ENCODE assay signal across 13 cellular contexts in the genomic region with DNA sequence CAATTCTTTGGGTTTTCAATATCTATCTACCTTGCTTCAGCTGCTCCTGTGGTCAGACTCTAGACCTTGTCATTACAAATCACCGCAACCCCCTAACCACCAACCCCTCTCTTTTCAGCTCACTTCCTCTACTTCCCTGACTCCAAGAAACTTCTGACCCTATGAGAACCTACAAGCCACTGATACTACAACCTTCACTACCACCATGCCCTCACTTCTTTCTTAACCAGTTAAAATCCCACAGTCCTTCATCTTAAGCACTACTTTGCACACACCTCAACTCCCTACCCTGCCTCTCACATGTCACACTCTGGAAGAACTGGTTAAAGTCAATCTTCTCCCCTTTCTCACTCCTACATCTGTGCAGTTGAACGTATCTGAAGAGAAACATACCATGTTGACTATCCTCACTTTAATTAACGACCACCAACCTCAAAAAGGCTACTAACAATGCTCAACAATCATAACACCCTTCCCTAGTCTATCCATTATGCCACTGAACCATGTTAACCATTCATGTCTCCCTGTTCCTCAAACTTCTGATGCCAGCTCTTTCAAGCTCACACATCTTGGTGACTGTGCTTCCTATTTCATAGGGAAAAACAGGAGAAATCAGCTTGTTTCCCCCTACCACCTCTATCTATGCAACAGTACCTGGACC. TPM values are rescaled to one million over a fixed set of nuclear protein-coding genes. Genes with fewer than 3 reads are reported as not detected.
DNase-seq lines count a peak whose midpoint lies in the region; ATAC-seq and TF ChIP-seq lines count a peak whose summit lies in the region.
"Had no signal": no experiment of that assay in that cellular context is flagged by ENCODE, and none has a peak within 500 bp of the region (broad histone marks: within the 10 kb centered on the region; RNA-seq: fewer than 3 reads in every experiment).

No MANE protein-coding gene starts in this region.

- TF ChIP-seq CTCF in sigmoid colon (IDR thresholded peaks at IDR 0.05): no peak
- TF ChIP-seq CTCF in CD4-positive, alpha-beta T cell (IDR thresholded peaks at IDR 0.05): no peak

- no peak overlapping the region for H3K27ac ChIP-seq in sigmoid colon
- H3K27ac ChIP-seq in CD4-positive, alpha-beta T cell (ENCODE audit: low read depth, low read length): no peak overlapping the region

- H3K36me3 Mint-ChIP-seq in memory B cell: peaks cover 2% of the 10 kb centered on the region
- peaks cover 24% of the 10 kb centered on the region for H3K36me3 Mint-ChIP-seq in CD4-positive, alpha-beta T cell (ENCODE audit: low read depth)

- H3K9me3 Mint-ChIP-seq in memory B cell: no peaks in the 10 kb centered on the region
- no peaks in the 10 kb centered on the region for H3K9me3 Mint-ChIP-seq in CD4-positive, alpha-beta T cell
- H3K9me3 Mint-ChIP-seq: activated T-cell treated with anti-CD3 and anti-CD28 coated beads, Interleukin-2, amount 50 U/mL, for 72 hours; HFFc6 had no signal

- H3K4me1 Mint-ChIP-seq in memory B cell: peaks cover 17% of the 10 kb centered on the region
- H3K4me1 Mint-ChIP-seq in CD4-positive, alpha-beta T cell (ENCODE audit: low read depth): peaks cover 27% of the 10 kb centered on the region

- WGBS in sigmoid colon, 2 donors: 84 to 88% methylated on average over 3 of the region's 3 CpGs

- no peaks in the 10 kb centered on the region for H3K9me3 ChIP-seq in sigmoid colon
- H3K9me3 ChIP-seq in CD4-positive, alpha-beta T cell (ENCODE audit: control insufficient read depth, low read length): no peaks in the 10 kb centered on the region

- no peak overlapping the region for H3K4me3 ChIP-seq in sigmoid colon

- TF ChIP-seq POLR2A in sigmoid colon (IDR thresholded peaks at IDR 0.05): no peak

- no peak overlapping the region for H3K27ac Mint-ChIP-seq in memory B cell
- no peak overlapping the region for H3K27ac Mint-ChIP-seq in CD4-positive, alpha-beta T cell
- H3K27ac Mint-ChIP-seq: activated T-cell treated with anti-CD3 and anti-CD28 coated beads, Interleukin-2, amount 50 U/mL, for 72 hours; HFFc6 had no signal

- no peak for TF ChIP-seq EP300 in sigmoid colon (IDR thresholded peaks at IDR 0.05)

- peaks cover 0 to 15% (median 0%) of the 10 kb centered on the region in 4 donors for H3K4me1 ChIP-seq in sigmoid colon

- DNase-seq in memory B cell (ENCODE audit: low spot score in 2 of 2) (no peak), amygdala (lab: John Stamatoyannopoulos, UW) (no peak), sigmoid colon (no peak), T-helper 2 cell (no peak)
- DNase-seq in CD4-positive, alpha-beta T cell: no peak
- DNase-seq: activated T-cell treated with anti-CD3 and anti-CD28 coated beads, Interleukin-2, amount 50 U/mL, for 72 hours; cortex of kidney; DMS53; HFFc6; substantia nigra had no signal

- peak; percentile 82 for ATAC-seq in GM18867 (IDR thresholded peaks at IDR 0.05; ENCODE audit: unreplicated experiment)
- peak; percentile 69 for ATAC-seq in GM21576 (IDR thresholded peaks at IDR 0.05; ENCODE audit: unreplicated experiment)
- peak; percentile 82 for ATAC-seq in HG03175 (IDR thresholded peaks at IDR 0.05; ENCODE audit: unreplicated experiment)
- ATAC-seq in memory B cell (ENCODE audit: low read depth): peak; percentile 60
- ATAC-seq in CD4-positive, alpha-beta T cell (ENCODE audit: poor library complexity): no peak
- ATAC-seq: activated T-cell treated with anti-CD3 and anti-CD28 coated beads, Interleukin-2, amount 50 U/mL, for 72 hours had no signal

- H3K36me3 ChIP-seq in sigmoid colon: no peaks in the 10 kb centered on the region

- no peaks in the 10 kb centered on the region for H3K27me3 Mint-ChIP-seq in memory B cell
- H3K27me3 Mint-ChIP-seq in CD4-positive, alpha-beta T cell: no peaks in the 10 kb centered on the region

- intact Hi-C loops in sigmoid colon (cut with DNase I): no loop called here
- intact Hi-C loops in CD4-positive, alpha-beta T cell (cut with DNase I, micrococcal nuclease): no loop called here

- no peak overlapping the region for H3K4me3 Mint-ChIP-seq in memory B cell
- no peak overlapping the region for H3K4me3 Mint-ChIP-seq in CD4-positive, alpha-beta T cell
- H3K4me3 Mint-ChIP-seq: activated T-cell treated with anti-CD3 and anti-CD28 coated beads, Interleukin-2, amount 50 U/mL, for 72 hours; HFFc6 had no signal

- POLR2A ChIA-PET in CD4-positive, alpha-beta T cell (lab: Charles Lee): interaction anchor here (2.1 kb wide), 1 partner anchor 13 kb away, joined by 9 read pairs; a partner anchor contains a TSS

- CTCF ChIA-PET in CD4-positive, alpha-beta T cell (lab: Charles Lee): no interaction called here

- H3K27me3 ChIP-seq in sigmoid colon: no peaks in the 10 kb centered on the region
- no peaks in the 10 kb centered on the region for H3K27me3 ChIP-seq in CD4-positive, alpha-beta T cell (ENCODE audit: control insufficient read depth, insufficient read depth, low read length)

RNA-seq across cellular contexts. Expression of a gene that starts 12.6 kb away (rescaled TPM):
- 10 to 100 TPM in 2 of 4 donors, 1 to 10 TPM in 2; 7.1 to 16.6 (median 10.4) TPM for total RNA-seq in sigmoid colon
- polyA plus RNA-seq in sigmoid colon: 10 to 100 TPM in 1 of 3 donors, 1 to 10 TPM in 2; 3.0 to 13.6 (median 5.5) TPM
- total RNA-seq in CD4-positive, alpha-beta T cell: 10 to 100 TPM; 30.6 to 37.0 TPM
